8 cellular contexts compared by ENCODE assay signal in the genomic region with DNA sequence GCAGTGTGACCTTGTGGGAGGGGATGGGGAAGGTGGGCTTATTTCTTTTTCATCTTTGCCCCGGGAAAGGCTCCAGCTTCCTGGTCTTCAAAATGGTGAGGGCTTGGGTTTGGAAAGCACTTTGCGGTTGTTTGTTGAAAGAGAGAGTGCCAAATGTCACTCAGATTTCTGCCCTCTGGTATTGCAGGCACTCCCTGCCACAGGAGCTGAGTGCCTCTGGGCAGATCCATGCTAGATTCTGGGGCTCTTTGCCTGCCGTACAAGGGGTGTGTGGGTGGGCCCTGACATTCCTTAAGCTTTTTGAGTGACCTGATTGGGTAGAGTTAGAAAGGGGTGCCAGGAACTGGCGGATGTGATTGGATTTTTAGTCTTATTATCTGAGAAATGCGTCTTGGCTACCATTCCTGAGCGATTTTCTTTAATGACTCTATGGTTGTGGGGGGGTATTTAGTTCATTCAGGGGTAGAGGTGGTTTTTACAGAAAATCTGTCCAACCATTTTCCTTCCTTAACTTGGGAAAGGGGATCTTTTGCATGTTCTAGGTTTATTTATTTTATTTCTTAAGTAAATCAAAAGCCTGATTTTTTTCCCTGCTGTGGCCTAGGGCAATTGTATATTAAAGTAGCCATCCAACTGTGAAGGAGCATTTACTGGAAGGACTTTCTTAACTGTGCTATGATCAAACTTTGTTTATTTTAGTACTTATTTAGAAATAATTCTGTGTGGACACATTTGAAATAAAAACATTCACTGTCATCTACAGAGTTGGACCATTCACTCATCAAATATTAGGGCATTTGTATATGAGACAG. TPM values are rescaled to one million over a fixed set of nuclear protein-coding genes. Genes with fewer than 3 reads are reported as not detected.
A peak's percentile ranks its signal among the peaks of the same experiment; 100 is the strongest.
DNase-seq lines count a peak whose midpoint lies in the region; ATAC-seq, FAIRE-seq and TF ChIP-seq lines count a peak whose summit lies in the region.

No MANE protein-coding gene starts in this region.

- TF ChIP-seq CTCF in OCI-LY1 (IDR thresholded peaks at IDR 0.05; ENCODE audit: low read length) = no peak
- TF ChIP-seq CTCF in sigmoid colon (IDR thresholded peaks at IDR 0.05) = no peak

- no peaks in the 10 kb centered on the region for H3K9me3 ChIP-seq in OCI-LY1 (ENCODE audit: low read length)
- no peaks in the 10 kb centered on the region for H3K9me3 ChIP-seq in sigmoid colon

- H3K4me1 ChIP-seq in OCI-LY1 (ENCODE audit: insufficient read depth, low read length, severe bottlenecking) = peaks cover 70% of the 10 kb centered on the region
- H3K4me1 ChIP-seq in sigmoid colon = peaks cover 0 to 77% (median 66%) of the 10 kb centered on the region in 4 donors

- no peak for TF ChIP-seq POLR2A in sigmoid colon (IDR thresholded peaks at IDR 0.05)

- H3K27me3 ChIP-seq in OCI-LY1 (ENCODE audit: insufficient read depth, low read length) = no peaks in the 10 kb centered on the region
- H3K27me3 ChIP-seq in sigmoid colon = no peaks in the 10 kb centered on the region

- 18 to 51% methylated on average over 6 of the region's 6 CpGs for WGBS in sigmoid colon, 2 donors

- intact Hi-C loops in sigmoid colon (cut with DNase I) = loop anchor here (5.0 kb wide), 2 partner anchors 48 to 248 kb away; partner anchors contain the start of gene ZC3H4

- H3K9me2 ChIP-seq in OCI-LY1 (ENCODE audit: low read depth, low read length) = no peaks in the 10 kb centered on the region

- peak overlapping the region; percentile 81; the same call in 1 of the 2 replicates for H3K9ac ChIP-seq in OCI-LY1 (ENCODE audit: low read length)

- H3K4me2 ChIP-seq in OCI-LY1 (ENCODE audit: low read length) = peak overlapping the region; percentile 89

- no peak for ATAC-seq in GM18511 (IDR thresholded peaks at IDR 0.05; ENCODE audit: unreplicated experiment)
- no peak for ATAC-seq in HG02852 (IDR thresholded peaks at IDR 0.05; ENCODE audit: unreplicated experiment)

- no peaks in the 10 kb centered on the region for H4K20me1 ChIP-seq in OCI-LY1 (ENCODE audit: insufficient read depth, low read length)

- H2AFZ ChIP-seq in OCI-LY1 (ENCODE audit: low read length) = no peak overlapping the region

- H3K27ac ChIP-seq in OCI-LY1 (ENCODE audit: low read depth, low read length, poor library complexity, severe bottlenecking) = peak overlapping the region; percentile 46
- H3K27ac ChIP-seq in sigmoid colon = peak overlapping the region; percentile 95 to 99 (median 97)

- H3K36me3 ChIP-seq in OCI-LY1 (ENCODE audit: insufficient read depth, low read length) (0 out of 2 replicates have a peak, but pooled peaks cover 3% of the 10 kb centered on the region), sigmoid colon (no peaks in the 10 kb centered on the region)

- no peak for FAIRE-seq in RCC 7860 (lab: Jason Lieb, UNC)

- peak; percentile 81 for DNase-seq in ELF-1 (ENCODE audit: low read depth, low spot score)
- peak; percentile 85 for DNase-seq in fibroblast of peridontal ligament (ENCODE audit: extremely low read depth)
- peak; percentile 60 for DNase-seq in sigmoid colon
- no peak for DNase-seq in pons (ENCODE audit: low spot score)
- no peak for DNase-seq in RCC 7860 (ENCODE audit: low spot score)

- no peaks in the 10 kb centered on the region for H3F3A ChIP-seq in OCI-LY1 (ENCODE audit: insufficient read depth, low read length)

- H3K4me3 ChIP-seq in OCI-LY1 (ENCODE audit: low read depth, low read length, poor library complexity, severe bottlenecking) (peak overlapping the region; percentile 77), sigmoid colon (peak overlapping the region in 3 of 4 donors; percentile 2 to 9 (median 7))

- peaks cover 77% of the 10 kb centered on the region for H3K79me2 ChIP-seq in OCI-LY1 (ENCODE audit: insufficient read depth, low read length)

- no peak for TF ChIP-seq EP300 in sigmoid colon (IDR thresholded peaks at IDR 0.05)

RNA-seq across cellular contexts. Expression of gene ARHGAP35, which starts 3.2 kb away (rescaled TPM):
- 10 to 100 TPM; 33.9 to 55.7 (median 36.7) TPM for total RNA-seq in sigmoid colon
- polyA plus RNA-seq in sigmoid colon = 10 to 100 TPM; 11.4 to 35.6 (median 20.3) TPM

RNA-seq across cellular contexts. Expression of gene AP2S1, which starts 13.4 kb away (rescaled TPM):
- 10 to 100 TPM; 52.4 to 84.3 (median 73.0) TPM for total RNA-seq in sigmoid colon
- 100 to 1,000 TPM; 139 to 167 (median 163) TPM for polyA plus RNA-seq in sigmoid colon

Comparison
In these comparisons a context has a peak if more than half of its experiments do, and no peak if none do; other contexts are left out.
1. DNase-seq: peak in ELF-1 (single experiment), fibroblast of peridontal ligament (single experiment) and sigmoid colon (single experiment); none in pons (single experiment) and RCC 7860 (single experiment).